1 cellular context compared by ENCODE assay signal in genomic region chr7:150631084-150631824, GRCh38.
TF ChIP-seq lines count a peak whose summit lies in the region.

No MANE protein-coding gene starts in this region.

TF ChIP-seq in GM12878, 131 proteins besides CTCF, POLR2A, EP300 and RAD21 (continued from another document):
- no peak for TF ChIP-seq IRF3 (IDR thresholded peaks at IDR 0.05)
- no peak for TF ChIP-seq NR2C1 (IDR thresholded peaks at IDR 0.05)
- TF ChIP-seq ZNF274 (IDR thresholded peaks at IDR 0.05; ENCODE audit: insufficient read depth, insufficient read length), result no peak
- no peak for TF ChIP-seq NBN (IDR thresholded peaks at IDR 0.05)
- peak; percentile 28; the same call in 1 of the 2 replicates for TF ChIP-seq TARDBP (IDR thresholded peaks at IDR 0.05; ENCODE audit: borderline replicate concordance)
- no peak for TF ChIP-seq ZNF687 (IDR thresholded peaks at IDR 0.05)
- no peak for TF ChIP-seq LARP7 (IDR thresholded peaks at IDR 0.05)
- TF ChIP-seq NFIC (IDR thresholded peaks at IDR 0.05; ENCODE audit: low read depth, low read length), result no peak
- no peak for TF ChIP-seq IRF4 (IDR thresholded peaks at IDR 0.05; ENCODE audit: low read depth, low read length)
- TF ChIP-seq STAT1 (conservative IDR thresholded peaks at IDR 0.05), result no peak
- no peak for TF ChIP-seq TAF1 (IDR thresholded peaks at IDR 0.05; ENCODE audit: borderline replicate concordance, low read depth, low read length)
- TF ChIP-seq MTA3 (IDR thresholded peaks at IDR 0.05; ENCODE audit: borderline replicate concordance, low read length), result peak; percentile 76; the same call in 1 of the 2 replicates
- TF ChIP-seq ZNF217 (IDR thresholded peaks at IDR 0.05), result no peak
- no peak for TF ChIP-seq STAT3 (IDR thresholded peaks at IDR 0.05; ENCODE audit: low read depth, low read length)
- 0 out of 4 replicates have a peak, but pooled peaks of 1 of the 2 experiments have one; percentile 2 for TF ChIP-seq BHLHE40 (IDR thresholded peaks at IDR 0.05; ENCODE audit: borderline replicate concordance in 1 of 2, low read depth in 2 of 2, low read length in 1 of 2)
- TF ChIP-seq SMAD1 (IDR thresholded peaks at IDR 0.05; ENCODE audit: low read depth, partially characterized antibody), result no peak
- TF ChIP-seq YBX1 (IDR thresholded peaks at IDR 0.05), result no peak
- no peak for TF ChIP-seq CHD2 (IDR thresholded peaks at IDR 0.05; ENCODE audit: borderline replicate concordance, low read depth, low read length)
- TF ChIP-seq RB1 (IDR thresholded peaks at IDR 0.05; ENCODE audit: borderline replicate concordance), result 0 out of 2 replicates have a peak, but pooled peaks have one; percentile 1
- no peak for TF ChIP-seq PRDM15 (CRISPR knock-in tag; IDR thresholded peaks at IDR 0.05)
- TF ChIP-seq MAX (IDR thresholded peaks at IDR 0.05; ENCODE audit: low read depth, low read length), result no peak
- no peak for TF ChIP-seq USF1 (IDR thresholded peaks at IDR 0.05; ENCODE audit: borderline replicate concordance, extremely low read length, insufficient read depth, low read depth, low read length)
- no peak for TF ChIP-seq JUND (IDR thresholded peaks at IDR 0.05; ENCODE audit: low read depth, low read length)
- TF ChIP-seq ZZZ3 (IDR thresholded peaks at IDR 0.05; ENCODE audit: control insufficient read depth, insufficient read length, low read depth), result no peak
- TF ChIP-seq ZBED1 (IDR thresholded peaks at IDR 0.05; ENCODE audit: borderline replicate concordance), result no peak
- no peak for TF ChIP-seq ZNF384 (IDR thresholded peaks at IDR 0.05; ENCODE audit: borderline replicate concordance, low read depth, low read length)
- no peak for TF ChIP-seq BRCA1 (IDR thresholded peaks at IDR 0.05; ENCODE audit: low read depth, low read length)
- TF ChIP-seq SMAD5 (IDR thresholded peaks at IDR 0.05; ENCODE audit: low read depth), result no peak
